ENCODE assay signal across 1 cellular context in genomic region chr19:55540619-55541018, GRCh38.
TF ChIP-seq lines count a peak whose summit lies in the region.

No MANE protein-coding gene starts in this region.

TF ChIP-seq in K562, 482 proteins besides CTCF, POLR2A, EP300 and RAD21:
- TF ChIP-seq ZNF174 (CRISPR knock-in tag; IDR thresholded peaks at IDR 0.05): no peak
- TF ChIP-seq HNRNPUL1 (IDR thresholded peaks at IDR 0.05; ENCODE audit: low read length): no peak
- 0 out of 4 replicates have a peak, but pooled peaks of 1 of the 2 experiments have one; percentile 15 for TF ChIP-seq TRIM24 (IDR thresholded peaks at IDR 0.05)
- TF ChIP-seq TGIF2 (CRISPR knock-in tag; IDR thresholded peaks at IDR 0.05): no peak
- TF ChIP-seq CBFA2T2 (conservative IDR thresholded peaks at IDR 0.05): peak; percentile 67
- TF ChIP-seq, protein P1, sequence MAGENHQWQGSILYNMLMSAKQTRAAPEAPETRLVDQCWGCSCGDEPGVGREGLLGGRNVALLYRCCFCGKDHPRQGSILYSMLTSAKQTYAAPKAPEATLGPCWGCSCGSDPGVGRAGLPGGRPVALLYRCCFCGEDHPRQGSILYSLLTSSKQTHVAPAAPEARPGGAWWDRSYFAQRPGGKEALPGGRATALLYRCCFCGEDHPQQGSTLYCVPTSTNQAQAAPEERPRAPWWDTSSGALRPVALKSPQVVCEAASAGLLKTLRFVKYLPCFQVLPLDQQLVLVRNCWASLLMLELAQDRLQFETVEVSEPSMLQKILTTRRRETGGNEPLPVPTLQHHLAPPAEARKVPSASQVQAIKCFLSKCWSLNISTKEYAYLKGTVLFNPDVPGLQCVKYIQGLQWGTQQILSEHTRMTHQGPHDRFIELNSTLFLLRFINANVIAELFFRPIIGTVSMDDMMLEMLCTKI (IDR thresholded peaks at IDR 0.05; ENCODE audit: partially characterized antibody): no peak
- peak; percentile 5 for TF ChIP-seq MEIS2 (IDR thresholded peaks at IDR 0.05; ENCODE audit: partially characterized antibody)
- TF ChIP-seq, protein P2, sequence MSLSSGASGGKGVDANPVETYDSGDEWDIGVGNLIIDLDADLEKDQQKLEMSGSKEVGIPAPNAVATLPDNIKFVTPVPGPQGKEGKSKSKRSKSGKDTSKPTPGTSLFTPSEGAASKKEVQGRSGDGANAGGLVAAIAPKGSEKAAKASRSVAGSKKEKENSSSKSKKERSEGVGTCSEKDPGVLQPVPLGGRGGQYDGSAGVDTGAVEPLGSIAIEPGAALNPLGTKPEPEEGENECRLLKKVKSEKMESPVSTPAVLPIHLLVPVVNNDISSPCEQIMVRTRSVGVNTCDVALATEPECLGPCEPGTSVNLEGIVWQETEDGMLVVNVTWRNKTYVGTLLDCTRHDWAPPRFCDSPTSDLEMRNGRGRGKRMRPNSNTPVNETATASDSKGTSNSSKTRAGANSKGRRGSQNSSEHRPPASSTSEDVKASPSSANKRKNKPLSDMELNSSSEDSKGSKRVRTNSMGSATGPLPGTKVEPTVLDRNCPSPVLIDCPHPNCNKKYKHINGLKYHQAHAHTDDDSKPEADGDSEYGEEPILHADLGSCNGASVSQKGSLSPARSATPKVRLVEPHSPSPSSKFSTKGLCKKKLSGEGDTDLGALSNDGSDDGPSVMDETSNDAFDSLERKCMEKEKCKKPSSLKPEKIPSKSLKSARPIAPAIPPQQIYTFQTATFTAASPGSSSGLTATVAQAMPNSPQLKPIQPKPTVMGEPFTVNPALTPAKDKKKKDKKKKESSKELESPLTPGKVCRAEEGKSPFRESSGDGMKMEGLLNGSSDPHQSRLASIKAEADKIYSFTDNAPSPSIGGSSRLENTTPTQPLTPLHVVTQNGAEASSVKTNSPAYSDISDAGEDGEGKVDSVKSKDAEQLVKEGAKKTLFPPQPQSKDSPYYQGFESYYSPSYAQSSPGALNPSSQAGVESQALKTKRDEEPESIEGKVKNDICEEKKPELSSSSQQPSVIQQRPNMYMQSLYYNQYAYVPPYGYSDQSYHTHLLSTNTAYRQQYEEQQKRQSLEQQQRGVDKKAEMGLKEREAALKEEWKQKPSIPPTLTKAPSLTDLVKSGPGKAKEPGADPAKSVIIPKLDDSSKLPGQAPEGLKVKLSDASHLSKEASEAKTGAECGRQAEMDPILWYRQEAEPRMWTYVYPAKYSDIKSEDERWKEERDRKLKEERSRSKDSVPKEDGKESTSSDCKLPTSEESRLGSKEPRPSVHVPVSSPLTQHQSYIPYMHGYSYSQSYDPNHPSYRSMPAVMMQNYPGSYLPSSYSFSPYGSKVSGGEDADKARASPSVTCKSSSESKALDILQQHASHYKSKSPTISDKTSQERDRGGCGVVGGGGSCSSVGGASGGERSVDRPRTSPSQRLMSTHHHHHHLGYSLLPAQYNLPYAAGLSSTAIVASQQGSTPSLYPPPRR (CRISPR knock-in tag; IDR thresholded peaks at IDR 0.05; ENCODE audit: borderline replicate concordance): no peak
- peak; percentile 62 for TF ChIP-seq CBFA2T3 (IDR thresholded peaks at IDR 0.05)
- TF ChIP-seq SETDB1 (IDR thresholded peaks at IDR 0.05; ENCODE audit: low read length): no peak
- no peak for TF ChIP-seq ZNF282 (CRISPR knock-in tag; IDR thresholded peaks at IDR 0.05)
- peak; percentile 77 for TF ChIP-seq ZNF263 (CRISPR knock-in tag; IDR thresholded peaks at IDR 0.05; ENCODE audit: borderline replicate concordance)
- TF ChIP-seq, protein P3, sequence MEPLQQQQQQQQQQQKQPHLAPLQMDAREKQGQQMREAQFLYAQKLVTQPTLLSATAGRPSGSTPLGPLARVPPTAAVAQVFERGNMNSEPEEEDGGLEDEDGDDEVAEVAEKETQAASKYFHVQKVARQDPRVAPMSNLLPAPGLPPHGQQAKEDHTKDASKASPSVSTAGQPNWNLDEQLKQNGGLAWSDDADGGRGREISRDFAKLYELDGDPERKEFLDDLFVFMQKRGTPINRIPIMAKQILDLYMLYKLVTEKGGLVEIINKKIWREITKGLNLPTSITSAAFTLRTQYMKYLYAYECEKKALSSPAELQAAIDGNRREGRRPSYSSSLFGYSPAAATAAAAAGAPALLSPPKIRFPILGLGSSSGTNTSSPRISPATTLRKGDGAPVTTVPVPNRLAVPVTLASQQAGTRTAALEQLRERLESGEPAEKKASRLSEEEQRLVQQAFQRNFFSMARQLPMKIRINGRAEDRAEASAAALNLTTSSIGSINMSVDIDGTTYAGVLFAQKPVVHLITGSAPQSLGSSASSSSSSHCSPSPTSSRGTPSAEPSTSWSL (CRISPR knock-in tag; IDR thresholded peaks at IDR 0.05; ENCODE audit: borderline replicate concordance): no peak
- TF ChIP-seq ZNF449 (CRISPR knock-in tag; IDR thresholded peaks at IDR 0.05): no peak
- TF ChIP-seq, protein P4, sequence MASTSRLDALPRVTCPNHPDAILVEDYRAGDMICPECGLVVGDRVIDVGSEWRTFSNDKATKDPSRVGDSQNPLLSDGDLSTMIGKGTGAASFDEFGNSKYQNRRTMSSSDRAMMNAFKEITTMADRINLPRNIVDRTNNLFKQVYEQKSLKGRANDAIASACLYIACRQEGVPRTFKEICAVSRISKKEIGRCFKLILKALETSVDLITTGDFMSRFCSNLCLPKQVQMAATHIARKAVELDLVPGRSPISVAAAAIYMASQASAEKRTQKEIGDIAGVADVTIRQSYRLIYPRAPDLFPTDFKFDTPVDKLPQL (IDR thresholded peaks at IDR 0.05; ENCODE audit: extremely low read depth, insufficient read length): no peak
- TF ChIP-seq THRA (IDR thresholded peaks at IDR 0.05): no peak
- no peak for TF ChIP-seq ZNF584 (CRISPR knock-in tag; IDR thresholded peaks at IDR 0.05; ENCODE audit: low read depth)
- TF ChIP-seq ZNF639 (CRISPR knock-in tag; conservative IDR thresholded peaks at IDR 0.05 in 1 of 2, IDR thresholded peaks at IDR 0.05 in 1 of 2): no peak
